In the genomic region with DNA sequence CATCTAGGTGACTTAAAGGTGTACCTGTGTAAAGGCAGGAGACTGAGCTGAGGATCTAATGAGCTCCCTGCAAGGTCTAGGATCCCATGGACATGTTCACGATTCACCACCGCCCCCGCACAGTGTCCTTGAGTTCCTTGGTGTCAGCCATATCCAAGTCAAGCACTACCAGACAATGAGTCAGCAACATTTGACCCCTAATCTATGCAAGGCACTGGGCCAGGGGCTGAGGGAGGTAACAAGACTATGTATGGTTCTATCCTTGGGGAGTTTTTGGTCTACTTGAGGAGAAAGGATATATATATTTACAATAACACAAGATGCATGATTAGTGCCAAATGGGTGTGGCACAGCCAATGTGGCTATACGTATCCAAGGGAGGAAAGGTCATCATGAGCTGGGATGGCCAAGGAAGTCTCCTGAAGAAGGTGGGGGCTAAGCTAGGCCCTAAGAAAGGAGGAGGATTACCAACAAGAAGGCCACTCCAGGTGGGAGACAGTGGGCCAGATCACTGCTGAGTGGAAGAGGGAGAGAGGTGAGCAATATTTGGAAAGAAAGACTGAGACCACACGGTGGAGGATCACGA, we compare ENCODE assay signal across 1 cellular context.
TF ChIP-seq lines count a peak whose summit lies in the region.

No MANE protein-coding gene starts in this region.

TF ChIP-seq in A549, 52 proteins besides CTCF, POLR2A, EP300 and RAD21:
- TF ChIP-seq MAFK (IDR thresholded peaks at IDR 0.05; ENCODE audit: partially characterized antibody): peak; percentile 73
- no peak for TF ChIP-seq EHF (CRISPR knock-in tag; IDR thresholded peaks at IDR 0.05)
- peak; percentile 65 for TF ChIP-seq NFE2L2 (conservative IDR thresholded peaks at IDR 0.05; ENCODE audit: low read length)
